ENCODE assay signal across 16 cellular contexts in the genomic region with DNA sequence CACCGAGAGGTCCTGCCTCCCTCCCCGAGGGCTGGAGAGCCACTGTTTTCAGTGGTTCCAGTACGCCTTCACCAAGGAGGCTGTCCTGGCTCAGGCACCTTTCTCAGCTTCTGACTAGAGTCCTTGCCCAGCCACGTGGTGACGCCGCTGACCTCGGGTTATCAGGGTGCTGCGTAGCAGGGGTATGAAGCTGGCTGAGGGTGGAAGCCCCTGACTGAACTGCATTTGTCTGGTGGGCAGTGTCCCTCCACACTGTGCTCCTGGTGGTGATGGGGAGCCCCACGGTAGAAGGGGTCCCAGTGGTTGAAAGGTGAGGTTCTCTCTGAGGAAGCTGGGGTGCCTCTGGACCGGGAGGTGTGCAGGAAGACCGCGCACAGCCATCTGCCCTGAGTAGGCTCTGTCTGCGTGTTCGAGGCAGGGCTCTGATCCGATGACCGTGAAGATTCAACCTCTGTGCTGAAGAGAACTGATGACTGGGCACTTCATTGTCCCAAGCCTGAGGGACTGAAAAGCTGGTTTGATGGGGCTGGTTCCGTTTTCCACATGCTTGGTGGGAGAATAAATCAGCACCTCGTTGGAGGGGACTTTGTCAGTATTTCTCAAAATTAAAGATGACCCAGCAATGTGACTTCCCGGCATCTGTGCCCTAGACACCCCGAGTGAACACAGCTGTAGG.
DNase-seq lines count a peak whose midpoint lies in the region; ATAC-seq and TF ChIP-seq lines count a peak whose summit lies in the region.
"Had no signal": no experiment of that assay in that cellular context is flagged by ENCODE, and none has a peak within 500 bp of the region (broad histone marks: within the 10 kb centered on the region; RNA-seq: fewer than 3 reads in every experiment).

No MANE protein-coding gene starts in this region.

- H3K4me1 ChIP-seq in effector memory CD4-positive, alpha-beta T cell (ENCODE audit: control insufficient read depth, insufficient read depth, low read length, poor library complexity, severe bottlenecking), result peaks cover 48% of the 10 kb centered on the region
- H3K4me1 ChIP-seq: uterus had no signal

- H3K9me3 ChIP-seq in effector memory CD4-positive, alpha-beta T cell (ENCODE audit: control insufficient read depth, low read length), result no peaks in the 10 kb centered on the region
- H3K9me3 ChIP-seq: prostate gland, uterus had no signal

- H3K27ac Mint-ChIP-seq in activated naive CD4-positive, alpha-beta T cell treated with anti-CD3 and anti-CD28 coated beads, Interleukin-2, amount 10 ng/mL, durations not matched to agents 7 days and 5 days, result peak overlapping the region; percentile 97
- H3K27ac Mint-ChIP-seq in stimulated activated memory B cell treated with anti-CD40 and anti-IgM and Interleukin-4, amounts not matched to agents 10 μg/mL and 1 μg/mL and 100 μg/mL, for 72 hours, result peak overlapping the region; percentile 83
- H3K27ac Mint-ChIP-seq: endodermal cell had no signal

- peaks cover 67% of the 10 kb centered on the region for H3K4me1 Mint-ChIP-seq in activated naive CD4-positive, alpha-beta T cell treated with anti-CD3 and anti-CD28 coated beads, Interleukin-2, amount 10 ng/mL, durations not matched to agents 7 days and 5 days
- peaks cover 66% of the 10 kb centered on the region for H3K4me1 Mint-ChIP-seq in stimulated activated memory B cell treated with anti-CD40 and anti-IgM and Interleukin-4, amounts not matched to agents 10 μg/mL and 1 μg/mL and 100 μg/mL, for 72 hours

- H3K27ac ChIP-seq in RWPE1, result 0 out of 2 replicates have a peak overlapping the region, but pooled peaks have one; percentile 12
- peak overlapping the region; percentile 80 for H3K27ac ChIP-seq in effector memory CD4-positive, alpha-beta T cell (ENCODE audit: insufficient read depth, low read length, poor library complexity, severe bottlenecking)
- H3K27ac ChIP-seq: prostate gland, uterus had no signal

- TF ChIP-seq CTCF in RWPE1 (conservative IDR thresholded peaks at IDR 0.05; ENCODE audit: low read depth), result no peak

- no peak overlapping the region for H3K4me3 ChIP-seq in effector memory CD4-positive, alpha-beta T cell (ENCODE audit: insufficient read depth, low read depth, low read length, poor library complexity, severe bottlenecking)
- H3K4me3 ChIP-seq: prostate gland, uterus had no signal

- peaks cover 22% of the 10 kb centered on the region for H3K36me3 Mint-ChIP-seq in activated naive CD4-positive, alpha-beta T cell treated with anti-CD3 and anti-CD28 coated beads, Interleukin-2, amount 10 ng/mL, durations not matched to agents 7 days and 5 days
- peaks cover 22% of the 10 kb centered on the region for H3K36me3 Mint-ChIP-seq in stimulated activated memory B cell treated with anti-CD40 and anti-IgM and Interleukin-4, amounts not matched to agents 10 μg/mL and 1 μg/mL and 100 μg/mL, for 72 hours

- H3K9me3 Mint-ChIP-seq in activated naive CD4-positive, alpha-beta T cell treated with anti-CD3 and anti-CD28 coated beads, Interleukin-2, amount 10 ng/mL, durations not matched to agents 7 days and 5 days, result no peaks in the 10 kb centered on the region
- H3K9me3 Mint-ChIP-seq in stimulated activated memory B cell treated with anti-CD40 and anti-IgM and Interleukin-4, amounts not matched to agents 10 μg/mL and 1 μg/mL and 100 μg/mL, for 72 hours, result no peaks in the 10 kb centered on the region
- H3K9me3 Mint-ChIP-seq: endodermal cell had no signal

- H3K4me3 Mint-ChIP-seq in activated naive CD4-positive, alpha-beta T cell treated with anti-CD3 and anti-CD28 coated beads, Interleukin-2, amount 10 ng/mL, durations not matched to agents 7 days and 5 days, result peak overlapping the region; percentile 64
- H3K4me3 Mint-ChIP-seq in stimulated activated memory B cell treated with anti-CD40 and anti-IgM and Interleukin-4, amounts not matched to agents 10 μg/mL and 1 μg/mL and 100 μg/mL, for 72 hours, result peak overlapping the region; percentile 87

- POLR2A ChIA-PET in RWPE1 (lab: Yijun Ruan, JAX; ENCODE audit: low non-redundant PET), result no interaction called here

- DNase-seq in activated naive CD4-positive, alpha-beta T cell treated with anti-CD3 and anti-CD28 coated beads, Interleukin-2, amount 10 ng/mL, durations not matched to agents 7 days and 5 days, result no peak
- no peak for DNase-seq in activated naive CD4-positive, alpha-beta T cell treated with Interleukin-2 at 50 U/mL for 16 hours
- DNase-seq in RWPE1 (ENCODE audit: low spot score) (no peak), T1000 (lab: John Stamatoyannopoulos, UW) (no peak)
- DNase-seq in effector memory CD4-positive, alpha-beta T cell, result no peak
- DNase-seq: DMS53, endodermal cell, foreskin fibroblast, KBM-7, midbrain, NCI-H1417 treated with DMSO at 0.1 percent for 48 hours, uterus had no signal

- CTCF ChIA-PET in activated naive CD4-positive, alpha-beta T cell treated with anti-CD3 and anti-CD28 coated beads, Interleukin-2, amount 10 ng/mL, durations not matched to agents 7 days and 5 days (lab: Charles Lee), result no interaction called here
- CTCF ChIA-PET in RWPE1 (lab: Yijun Ruan, JAX), result no interaction called here

- H3K27me3 Mint-ChIP-seq in activated naive CD4-positive, alpha-beta T cell treated with anti-CD3 and anti-CD28 coated beads, Interleukin-2, amount 10 ng/mL, durations not matched to agents 7 days and 5 days, result peaks cover 15% of the 10 kb centered on the region
- peaks cover 10% of the 10 kb centered on the region for H3K27me3 Mint-ChIP-seq in stimulated activated memory B cell treated with anti-CD40 and anti-IgM and Interleukin-4, amounts not matched to agents 10 μg/mL and 1 μg/mL and 100 μg/mL, for 72 hours

- peaks cover 16% of the 10 kb centered on the region for H3K36me3 ChIP-seq in effector memory CD4-positive, alpha-beta T cell (ENCODE audit: control insufficient read depth, insufficient read depth, low read length)
- H3K36me3 ChIP-seq: uterus had no signal

- H3K27me3 ChIP-seq in effector memory CD4-positive, alpha-beta T cell (replicated peaks; ENCODE audit: control insufficient read depth, insufficient read depth, low read length, poor library complexity, severe bottlenecking), result no peaks in the 10 kb centered on the region
- H3K27me3 ChIP-seq: uterus had no signal

- no peak for ATAC-seq in stimulated activated memory B cell treated with anti-CD40 and anti-IgM and Interleukin-4, amounts not matched to agents 10 μg/mL and 1 μg/mL and 100 μg/mL, for 72 hours
- ATAC-seq in GM19397 (IDR thresholded peaks at IDR 0.05; ENCODE audit: unreplicated experiment) (no peak), GM19351 (IDR thresholded peaks at IDR 0.05; ENCODE audit: unreplicated experiment) (no peak)
